8 cellular contexts compared by ENCODE assay signal in genomic region chr19:48962029-48962848, GRCh38. TPM values are rescaled to one million over a fixed set of nuclear protein-coding genes. Genes with fewer than 3 reads are reported as not detected.
DNase-seq lines count a peak whose midpoint lies in the region; ATAC-seq and TF ChIP-seq lines count a peak whose summit lies in the region.

No MANE protein-coding gene starts in this region.

- H4K91ac ChIP-seq in neuronal stem cell (ENCODE audit: low read depth, low read length, poor library complexity), result peak overlapping the region; percentile 89

- peak overlapping the region; percentile 79 for H2BK15ac ChIP-seq in neuronal stem cell (ENCODE audit: low read length)

- H2BK5ac ChIP-seq in neuronal stem cell (ENCODE audit: low read length), result peak overlapping the region; percentile 70

- H3K27ac ChIP-seq in BLaER1, result peak overlapping the region; percentile 89
- H3K27ac ChIP-seq in esophagus muscularis mucosa (replicated peaks in 1 of 4), result peak overlapping the region; percentile 92 to 94 (median 93)
- peak overlapping the region; percentile 52 for H3K27ac ChIP-seq in neuronal stem cell (replicated peaks; ENCODE audit: low read length)

- H3K18ac ChIP-seq in neuronal stem cell (ENCODE audit: low read length), result peak overlapping the region; percentile 81

- H3K36me3 ChIP-seq in BLaER1 (peaks cover 28% of the 10 kb centered on the region), esophagus muscularis mucosa (peaks cover 7 to 39% (median 16%) of the 10 kb centered on the region in 4 donors), neuronal stem cell (replicated peaks in 1 of 2; ENCODE audit: control insufficient read depth in 2 of 2, insufficient read depth in 2 of 2, low read length in 2 of 2) (peaks cover 10 to 44% of the 10 kb centered on the region in 2 donors)

- no peak overlapping the region for H3K4ac ChIP-seq in neuronal stem cell (ENCODE audit: low read length)

- H2BK12ac ChIP-seq in neuronal stem cell (ENCODE audit: low read length), result peak overlapping the region; percentile 16

- no peaks in the 10 kb centered on the region for H3K9me3 Mint-ChIP-seq in activated CD4-positive, alpha-beta T cell treated with anti-CD3 and anti-CD28 coated beads, Interleukin-2, amount 10 ng/mL, durations not matched to agents 24 days and 14 days

- H3K27me3 Mint-ChIP-seq in activated CD4-positive, alpha-beta T cell treated with anti-CD3 and anti-CD28 coated beads, Interleukin-2, amount 10 ng/mL, durations not matched to agents 24 days and 14 days, result no peaks in the 10 kb centered on the region

- H3K36me3 Mint-ChIP-seq in activated CD4-positive, alpha-beta T cell treated with anti-CD3 and anti-CD28 coated beads, Interleukin-2, amount 10 ng/mL, durations not matched to agents 24 days and 14 days (ENCODE audit: low read depth), result peaks cover 57% of the 10 kb centered on the region

- peak overlapping the region; percentile 78 for H3K23ac ChIP-seq in neuronal stem cell (ENCODE audit: low read depth, low read length, poor library complexity)

- H3K14ac ChIP-seq in neuronal stem cell (ENCODE audit: low read length), result no peak overlapping the region

- no peak overlapping the region for H2AFZ ChIP-seq in neuronal stem cell (ENCODE audit: low read length)

- H3K9ac ChIP-seq in BLaER1 (peak overlapping the region; percentile 72), neuronal stem cell (ENCODE audit: low read depth, low read length, poor library complexity) (peak overlapping the region; percentile 79)

- H4K20me1 ChIP-seq in BLaER1, result peaks cover 21% of the 10 kb centered on the region

- TF ChIP-seq POLR2A in esophagus muscularis mucosa (IDR thresholded peaks at IDR 0.05; ENCODE audit: low read depth), result no peak

- peaks cover 63% of the 10 kb centered on the region for H3K4me1 Mint-ChIP-seq in activated CD4-positive, alpha-beta T cell treated with anti-CD3 and anti-CD28 coated beads, Interleukin-2, amount 10 ng/mL, durations not matched to agents 24 days and 14 days

- ATAC-seq in GM19455 (IDR thresholded peaks at IDR 0.05; ENCODE audit: unreplicated experiment), result peak; percentile 40
- ATAC-seq in GM21526 (IDR thresholded peaks at IDR 0.05; ENCODE audit: low FRiP score, unreplicated experiment), result no peak

- TF ChIP-seq CTCF in esophagus muscularis mucosa (IDR thresholded peaks at IDR 0.05), result no peak

- intact Hi-C loops in activated CD4-positive, alpha-beta T cell treated with anti-CD3 and anti-CD28 coated beads, Interleukin-2, amount 10 ng/mL, durations not matched to agents 24 days and 14 days (cut with micrococcal nuclease), result loop anchor here (5.0 kb wide), 1 partner anchor 325 kb away; the partner anchor contains the start of gene DBP
- intact Hi-C loops in esophagus muscularis mucosa (cut with DNase I), result no loop called here

- H3K4me1 ChIP-seq in BLaER1 (peaks cover 55% of the 10 kb centered on the region), esophagus muscularis mucosa (peaks cover 34 to 49% (median 45%) of the 10 kb centered on the region in 4 donors), neuronal stem cell (ENCODE audit: control insufficient read depth in 2 of 2, insufficient read depth in 1 of 2, low read depth in 1 of 2, low read length in 2 of 2) (peaks cover 17 to 23% of the 10 kb centered on the region in 2 donors)

- no peak overlapping the region for H4K8ac ChIP-seq in neuronal stem cell (ENCODE audit: low read depth, low read length)

- H3K27ac Mint-ChIP-seq in activated CD4-positive, alpha-beta T cell treated with anti-CD3 and anti-CD28 coated beads, Interleukin-2, amount 10 ng/mL, durations not matched to agents 24 days and 14 days, result peak overlapping the region; percentile 99

- peak overlapping the region; percentile 81 for H2BK120ac ChIP-seq in neuronal stem cell (ENCODE audit: low read depth, low read length)

- H3K4me2 ChIP-seq in BLaER1, result peak overlapping the region; percentile 99
- no peak overlapping the region for H3K4me2 ChIP-seq in neuronal stem cell (ENCODE audit: insufficient read depth, low read length, poor library complexity, severe bottlenecking)

- H3K79me1 ChIP-seq in neuronal stem cell (ENCODE audit: low read depth, low read length), result peaks cover 5% of the 10 kb centered on the region

- H3K27me3 ChIP-seq in BLaER1, result no peaks in the 10 kb centered on the region
- H3K27me3 ChIP-seq in esophagus muscularis mucosa, result no peaks in the 10 kb centered on the region
- no peaks in the 10 kb centered on the region for H3K27me3 ChIP-seq in neuronal stem cell (ENCODE audit: control insufficient read depth in 3 of 3, insufficient read depth in 3 of 3, low read depth in 1 of 3, low read length in 3 of 3)

- no peak for TF ChIP-seq EP300 in esophagus muscularis mucosa (IDR thresholded peaks at IDR 0.05)

- H3K9me3 ChIP-seq in BLaER1 (no peaks in the 10 kb centered on the region), esophagus muscularis mucosa (no peaks in the 10 kb centered on the region), neuronal stem cell (replicated peaks in 1 of 2; ENCODE audit: control insufficient read depth in 2 of 2, insufficient read depth in 1 of 2, low read depth in 1 of 2, low read length in 2 of 2) (peaks cover 0 to 8% of the 10 kb centered on the region in 2 donors)

- DNase-seq in LoVo (ENCODE audit: low spot score) (peak; percentile 68), esophagus muscularis mucosa (ENCODE audit: extremely low spot score) (no peak), neuronal stem cell (ENCODE audit: low spot score) (no peak), T1000 (lab: John Stamatoyannopoulos, UW) (no peak)
- DNase-seq in activated CD4-positive, alpha-beta T cell treated with anti-CD3 and anti-CD28 coated beads, Interleukin-2, amount 10 ng/mL, durations not matched to agents 24 days and 14 days, result peak; percentile 81

- H3K4me3 ChIP-seq in BLaER1 (peak overlapping the region; percentile 38; the same call in 1 of the 2 replicates), esophagus muscularis mucosa (no peak overlapping the region), neuronal stem cell (ENCODE audit: low read length in 2 of 2) (peak overlapping the region in 1 of 2 donors; percentile 16)

- WGBS in esophagus muscularis mucosa, result 58% methylated on average over 22 of the region's 22 CpGs
- no CpG with 5 or more reads among the region's 22 CpGs for WGBS in neuronal stem cell (ENCODE audit: extremely low coverage in 2 of 2, insufficient read length in 2 of 2, insufficient replicate concordance in 1 of 2), 2 donors

- H3K4me3 Mint-ChIP-seq in activated CD4-positive, alpha-beta T cell treated with anti-CD3 and anti-CD28 coated beads, Interleukin-2, amount 10 ng/mL, durations not matched to agents 24 days and 14 days, result peak overlapping the region; percentile 100

- peak overlapping the region; percentile 93 for H2AK5ac ChIP-seq in neuronal stem cell (ENCODE audit: low read depth, low read length)

RNA-seq across cellular contexts. Expression of gene FTL, which starts 2.9 kb away (rescaled TPM):
- total RNA-seq in activated CD4-positive, alpha-beta T cell treated with anti-CD3 and anti-CD28 coated beads, Interleukin-2, amount 10 ng/mL, durations not matched to agents 24 days and 14 days, result 696 and 697 TPM in 2 replicates
- total RNA-seq in esophagus muscularis mucosa, result 1,000 to 10,000 TPM; 3,246 to 4,339 (median 3,896) TPM
- 2,949 TPM for polyA plus RNA-seq in neuronal stem cell (2013, experiment 1 of 2)
- 2,579 TPM for polyA plus RNA-seq in neuronal stem cell (2013, experiment 2 of 2)

RNA-seq across cellular contexts. Expression of gene BAX, which starts 7.6 kb away (rescaled TPM):
- total RNA-seq in activated CD4-positive, alpha-beta T cell treated with anti-CD3 and anti-CD28 coated beads, Interleukin-2, amount 10 ng/mL, durations not matched to agents 24 days and 14 days, result 257 and 298 TPM in 2 replicates
- total RNA-seq in esophagus muscularis mucosa, result 10 to 100 TPM; 39.0 to 50.4 (median 42.3) TPM
- 66.4 TPM for polyA plus RNA-seq in neuronal stem cell (2013, experiment 1 of 2)
- 63.3 TPM for polyA plus RNA-seq in neuronal stem cell (2013, experiment 2 of 2)

RNA-seq across cellular contexts. Expression of gene DHDH, which starts 28.7 kb away (rescaled TPM):
- total RNA-seq in activated CD4-positive, alpha-beta T cell treated with anti-CD3 and anti-CD28 coated beads, Interleukin-2, amount 10 ng/mL, durations not matched to agents 24 days and 14 days, result 0.35 TPM in 1 of 2 replicates, not detected in the other
- total RNA-seq in esophagus muscularis mucosa, result under 1 TPM in 1 of 4 donors, not detected in 3; 0.57 TPM
- polyA plus RNA-seq in neuronal stem cell (2013, experiment 1 of 2), result 0.81 TPM
- 0.93 TPM for polyA plus RNA-seq in neuronal stem cell (2013, experiment 2 of 2)

RNA-seq across cellular contexts. Expression of gene GYS1, which starts 30.9 kb away (rescaled TPM):
- 73.8 and 77.8 TPM in 2 replicates for total RNA-seq in activated CD4-positive, alpha-beta T cell treated with anti-CD3 and anti-CD28 coated beads, Interleukin-2, amount 10 ng/mL, durations not matched to agents 24 days and 14 days
- total RNA-seq in esophagus muscularis mucosa, result 10 to 100 TPM; 33.3 to 39.3 (median 37.3) TPM
- polyA plus RNA-seq in neuronal stem cell (2013, experiment 1 of 2), result 17.7 TPM
- polyA plus RNA-seq in neuronal stem cell (2013, experiment 2 of 2), result 16.4 TPM

RNA-seq across cellular contexts. Expression of gene RUVBL2, which starts 31.4 kb away (rescaled TPM):
- 190 and 195 TPM in 2 replicates for total RNA-seq in activated CD4-positive, alpha-beta T cell treated with anti-CD3 and anti-CD28 coated beads, Interleukin-2, amount 10 ng/mL, durations not matched to agents 24 days and 14 days
- total RNA-seq in esophagus muscularis mucosa, result 100 to 1,000 TPM in 2 of 4 donors, 10 to 100 TPM in 2; 72.7 to 113 (median 97.6) TPM
- polyA plus RNA-seq in neuronal stem cell (2013, experiment 1 of 2), result 76.7 TPM
- polyA plus RNA-seq in neuronal stem cell (2013, experiment 2 of 2), result 72.0 TPM

Comparison
In these comparisons a context has a peak if more than half of its experiments do, and no peak if none do; other contexts are left out.
1. DNase-seq: peak in LoVo (single experiment) and activated CD4-positive, alpha-beta T cell treated with anti-CD3 and anti-CD28 coated beads, Interleukin-2, amount 10 ng/mL, durations not matched to agents 24 days and 14 days (single experiment); none in esophagus muscularis mucosa (single experiment), neuronal stem cell (single experiment) and T1000 (single experiment).
2. Peak in every context shown above with its lines, with median percentiles within 50 percentile points of each other: H3K27ac ChIP-seq.